In the genomic region with DNA sequence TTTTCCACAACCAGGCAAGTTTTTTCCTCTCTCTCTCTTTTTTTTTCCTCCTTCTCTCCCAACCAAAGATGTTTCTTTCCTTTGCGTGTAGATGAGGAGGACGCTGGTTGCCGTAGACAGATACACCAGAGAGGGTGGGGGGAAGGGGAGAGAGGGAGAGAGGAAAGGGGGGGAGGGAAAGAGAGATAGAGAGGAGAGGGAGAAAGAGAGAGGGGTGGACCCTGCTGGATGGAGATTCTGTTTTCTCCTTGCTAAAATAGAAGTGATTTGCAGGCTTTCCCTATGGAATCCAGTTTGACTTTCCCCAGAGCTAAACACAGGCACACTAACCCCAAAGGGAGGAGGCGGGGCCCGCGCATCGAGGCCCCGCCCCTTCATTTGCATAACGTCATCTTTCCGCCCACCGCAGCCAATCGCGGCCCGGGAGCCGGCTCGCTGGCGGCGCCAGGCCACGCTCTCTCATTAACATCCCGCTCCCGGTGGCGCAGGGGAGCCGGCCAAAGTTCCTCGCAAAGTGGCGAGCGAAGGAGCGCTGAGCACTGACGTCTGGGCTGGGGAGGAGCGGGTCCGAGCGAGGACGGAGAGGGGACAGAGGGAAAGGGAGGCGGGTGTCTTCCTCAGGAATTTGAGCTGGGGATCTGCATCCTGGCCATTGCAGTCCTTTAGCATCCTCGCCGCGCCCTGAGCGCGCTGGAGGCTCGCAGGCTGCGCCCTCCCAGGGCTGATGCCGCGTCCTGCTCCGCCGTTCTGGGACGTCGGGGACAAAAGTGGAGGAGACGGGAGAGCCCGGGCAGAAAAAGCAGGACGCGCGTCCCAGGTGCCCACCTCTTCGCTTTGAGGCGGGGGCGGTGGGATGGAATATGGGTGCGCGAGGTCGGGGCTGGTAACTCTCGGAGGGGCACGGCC, we compare ENCODE assay signal across 8 cellular contexts. TPM values are rescaled to one million over a fixed set of nuclear protein-coding genes. Genes with fewer than 3 reads are reported as not detected.
DNase-seq lines count a peak whose midpoint lies in the region; ATAC-seq and TF ChIP-seq lines count a peak whose summit lies in the region.

No MANE protein-coding gene starts in this region.

- no peak for TF ChIP-seq EP300 in ovary (IDR thresholded peaks at IDR 0.05)

- H3K27ac ChIP-seq in RWPE2 (ENCODE audit: poor library complexity, severe bottlenecking) (no peak overlapping the region), ovary (peak overlapping the region; percentile 64 to 93), thymus (ENCODE audit: low read depth) (peak overlapping the region; percentile 77)

- peak; percentile 97 for DNase-seq in DMS 273 treated with DMSO at 0.1 percent for 48 hours (lab: John Stamatoyannopoulos, UW)
- DNase-seq in RWPE2 (ENCODE audit: low spot score): peak; percentile 79
- peak; percentile 78 for DNase-seq in activated naive CD4-positive, alpha-beta T cell treated with anti-CD3 and anti-CD28 coated beads, Interleukin-2, amount 50 U/mL, for 16 hours
- peak; percentile 65 to 93 (median 84) for DNase-seq in head of caudate nucleus
- DNase-seq in ovary: peak; percentile 92 to 97 (median 95)

- peak; percentile 96 for TF ChIP-seq POLR2A in ovary (IDR thresholded peaks at IDR 0.05)

- H3K36me3 ChIP-seq in RWPE2 (ENCODE audit: low read depth) (no peaks in the 10 kb centered on the region), ovary (no peaks in the 10 kb centered on the region), thymus (ENCODE audit: control insufficient read depth, insufficient read depth) (no peaks in the 10 kb centered on the region)

- no peaks in the 10 kb centered on the region for H3K4me1 ChIP-seq in RWPE2 (ENCODE audit: insufficient read depth, poor library complexity, severe bottlenecking)
- peaks cover 14% of the 10 kb centered on the region for H3K4me1 ChIP-seq in ovary (ENCODE audit: insufficient read depth)
- H3K4me1 ChIP-seq in thymus (ENCODE audit: control insufficient read depth, insufficient read depth, low read length): peaks cover 17% of the 10 kb centered on the region

- peaks cover 2% of the 10 kb centered on the region for H3K27me3 Mint-ChIP-seq in IgD-negative memory B cell

- H3K4me1 Mint-ChIP-seq in IgD-negative memory B cell: peaks cover 39 to 46% (median 40%) of the 10 kb centered on the region in 3 donors

- intact Hi-C loops in head of caudate nucleus (cut with DNase I): no loop called here
- intact Hi-C loops in ovary (cut with DNase I): loop anchor here (2.0 to 10.0 kb wide), 9 partner anchors 215 to 1285 kb away; no protein-coding TSS in a partner anchor

- H3K9me3 Mint-ChIP-seq in IgD-negative memory B cell: no peaks in the 10 kb centered on the region

- no peaks in the 10 kb centered on the region for H3K9me3 ChIP-seq in RWPE2 (ENCODE audit: severe bottlenecking)
- no peaks in the 10 kb centered on the region for H3K9me3 ChIP-seq in ovary
- peaks cover 1% of the 10 kb centered on the region for H3K9me3 ChIP-seq in thymus (ENCODE audit: control insufficient read depth)

- H3K27ac Mint-ChIP-seq in IgD-negative memory B cell: peak overlapping the region; percentile 98 to 100 (median 98)

- H3K36me3 Mint-ChIP-seq in IgD-negative memory B cell: peaks cover 2% of the 10 kb centered on the region

- TF ChIP-seq CTCF in RWPE2 (IDR thresholded peaks at IDR 0.05; ENCODE audit: poor library complexity, severe bottlenecking): no peak
- peak in 1 of 3 donors; percentile 32 for TF ChIP-seq CTCF in ovary (IDR thresholded peaks at IDR 0.05)

- ATAC-seq in GM21528 (IDR thresholded peaks at IDR 0.05; ENCODE audit: low FRiP score, unreplicated experiment): peak; percentile 62
- ATAC-seq in RWPE2 (ENCODE audit: low read depth): peak; percentile 80

- H3K4me3 ChIP-seq in RWPE2 (ENCODE audit: severe bottlenecking) (no peak overlapping the region), ovary (peak overlapping the region; percentile 64), thymus (ENCODE audit: low read length) (peak overlapping the region; percentile 63)

- WGBS in ovary, 3 donors: 0 to 1% (median 1%) methylated on average over 59 of the region's 59 CpGs
- WGBS in thymus: 2% methylated on average over 59 of the region's 59 CpGs

- H3K27me3 ChIP-seq in RWPE2 (ENCODE audit: insufficient read depth, poor library complexity, severe bottlenecking): peaks cover 99% of the 10 kb centered on the region
- no peaks in the 10 kb centered on the region for H3K27me3 ChIP-seq in ovary
- H3K27me3 ChIP-seq in thymus (ENCODE audit: control insufficient read depth, insufficient read depth): peaks cover 55% of the 10 kb centered on the region

- H3K4me3 Mint-ChIP-seq in IgD-negative memory B cell: peak overlapping the region; percentile 60 to 100 (median 100)

RNA-seq across cellular contexts. Expression of a gene that starts 0.6 kb away (rescaled TPM):
- polyA plus RNA-seq in IgD-negative memory B cell: 47.0 TPM
- 10 to 100 TPM in 6 of 7 donors, 1 to 10 TPM in 1; 6.7 to 51.0 (median 26.1) TPM for total RNA-seq in ovary
- 10 to 100 TPM; 11.9 to 22.6 TPM for polyA plus RNA-seq in ovary
- 6.1 TPM for polyA plus RNA-seq in thymus
